8 cellular contexts compared by ENCODE assay signal in genomic region chr9:6703898-6704639, GRCh38. TPM values are rescaled to one million over a fixed set of nuclear protein-coding genes. Genes with fewer than 3 reads are reported as not detected.
DNase-seq lines count a peak whose midpoint lies in the region; ATAC-seq and TF ChIP-seq lines count a peak whose summit lies in the region.

No MANE protein-coding gene starts in this region.

- peak overlapping the region; percentile 90 for H3K27ac ChIP-seq in CD4-positive, alpha-beta T cell (ENCODE audit: low read depth, low read length)
- peak overlapping the region; percentile 73 for H3K27ac ChIP-seq in HUES48 (ENCODE audit: low read depth, low read length)
- H3K27ac ChIP-seq in neural cell (ENCODE audit: low read length) = peak overlapping the region; percentile 60

- H3K27ac Mint-ChIP-seq in CD4-positive, alpha-beta T cell = peak overlapping the region; percentile 91

- peak; percentile 85 for ATAC-seq in CD4-positive, alpha-beta T cell (ENCODE audit: poor library complexity)

- intact Hi-C loops in CD4-positive, alpha-beta T cell (cut with DNase I, micrococcal nuclease) = loop anchor here (2.0 to 5.0 kb wide), 5 partner anchors 23 to 687 kb away; partner anchors contain the start of genes KDM4C (in 1 of the 2), RANBP6 (in 1 of the 2) and UHRF2 (in 1 of the 2)

- H3K9ac ChIP-seq in HUES48 (ENCODE audit: low read depth, low read length) = peak overlapping the region; percentile 73
- peak overlapping the region; percentile 72 for H3K9ac ChIP-seq in neural cell (ENCODE audit: low read length)

- no peaks in the 10 kb centered on the region for H3K9me2 ChIP-seq in neural cell (ENCODE audit: insufficient read depth, low read length)

- peaks cover 18% of the 10 kb centered on the region for H3K4me1 Mint-ChIP-seq in CD4-positive, alpha-beta T cell (ENCODE audit: low read depth)

- H3K79me2 ChIP-seq in neural cell (replicated peaks; ENCODE audit: insufficient read depth, low read length) = no peaks in the 10 kb centered on the region

- H3K9me3 Mint-ChIP-seq in CD4-positive, alpha-beta T cell = peaks cover 3% of the 10 kb centered on the region

- no peak for TF ChIP-seq RAD21 in neural cell (conservative IDR thresholded peaks at IDR 0.05)

- POLR2A ChIA-PET in CD4-positive, alpha-beta T cell (lab: Charles Lee) = interaction anchor here (0.6 to 3.8 kb wide), 12 partner anchors 11 to 291 kb away, joined by 3 to 137 read pairs (median 4); partner anchors contain the start of genes KDM4C and UHRF2

- H4K20me1 ChIP-seq in neural cell (ENCODE audit: insufficient read depth) = no peaks in the 10 kb centered on the region

- H3K4me3 Mint-ChIP-seq in CD4-positive, alpha-beta T cell = peak overlapping the region; percentile 92

- peaks cover 8% of the 10 kb centered on the region for H3K36me3 Mint-ChIP-seq in CD4-positive, alpha-beta T cell (ENCODE audit: low read depth)

- no peaks in the 10 kb centered on the region for H3K27me3 ChIP-seq in CD4-positive, alpha-beta T cell (ENCODE audit: control insufficient read depth, insufficient read depth, low read length)
- H3K27me3 ChIP-seq in HUES48 (ENCODE audit: control insufficient read depth, insufficient read depth, low read length) = no peaks in the 10 kb centered on the region
- no peaks in the 10 kb centered on the region for H3K27me3 ChIP-seq in neural cell (ENCODE audit: insufficient read depth, low read depth, low read length)

- H3K4me2 ChIP-seq in neural cell (ENCODE audit: low read length) = peak overlapping the region; percentile 53

- H3K27me3 Mint-ChIP-seq in CD4-positive, alpha-beta T cell = no peaks in the 10 kb centered on the region

- peaks cover 9% of the 10 kb centered on the region; the same call in 1 of the 2 replicates for H3K4me1 ChIP-seq in HUES48 (ENCODE audit: control insufficient read depth, insufficient read depth, low read length)

- H3F3A ChIP-seq in neural cell (ENCODE audit: insufficient read depth, low read length, poor library complexity, severe bottlenecking) = no peaks in the 10 kb centered on the region

- H3K4me3 ChIP-seq in HUES48 (ENCODE audit: low read depth, low read length) (peak overlapping the region; percentile 75), fibroblast of pulmonary artery (replicated peaks; ENCODE audit: low read depth, low read length) (peak overlapping the region; percentile 71), neural cell (ENCODE audit: low read length) (peak overlapping the region; percentile 75)

- H2AFZ ChIP-seq in neural cell (ENCODE audit: low read depth, low read length) = peak overlapping the region; percentile 71

- no peaks in the 10 kb centered on the region for H3K9me3 ChIP-seq in CD4-positive, alpha-beta T cell (ENCODE audit: control insufficient read depth, low read length)
- H3K9me3 ChIP-seq in HUES48 (ENCODE audit: control insufficient read depth, insufficient read depth, low read length) (peaks cover 4% of the 10 kb centered on the region), neural cell (ENCODE audit: low read length) (no peaks in the 10 kb centered on the region)

- peak; percentile 19 for TF ChIP-seq EP300 in neural cell (conservative IDR thresholded peaks at IDR 0.05; ENCODE audit: poor library complexity, severe bottlenecking)

- TF ChIP-seq CTCF in CD4-positive, alpha-beta T cell (IDR thresholded peaks at IDR 0.05) = no peak
- TF ChIP-seq CTCF in GM20000 (IDR thresholded peaks at IDR 0.05; ENCODE audit: extremely low read depth, missing control alignments) = no peak
- TF ChIP-seq CTCF in fibroblast of pulmonary artery (IDR thresholded peaks at IDR 0.05; ENCODE audit: low read length, missing control alignments) = no peak
- TF ChIP-seq CTCF in neural cell (IDR thresholded peaks at IDR 0.05; ENCODE audit: poor library complexity, severe bottlenecking) = no peak

- CTCF ChIA-PET in CD4-positive, alpha-beta T cell (lab: Charles Lee) = interaction anchor here (0.6 to 0.8 kb wide), 2 partner anchors 42 to 53 kb away, joined by 3 to 4 read pairs; no protein-coding TSS in a partner anchor

- peak; percentile 72 to 84 (median 80) for DNase-seq in CD4-positive, alpha-beta T cell
- DNase-seq in GM20000 (ENCODE audit: low spot score) (peak; percentile 88), OCI-M1 (lab: John Stamatoyannopoulos, UW) (peak; percentile 100), activated T-helper 1 cell treated with Interleukin-2 at 50 U/mL for 16 hours (ENCODE audit: low read depth) (peak; percentile 77), fibroblast of pulmonary artery (ENCODE audit: low read depth) (peak; percentile 86), stromal cell of bone marrow (ENCODE audit: low read depth) (peak; percentile 51)

- H3K36me3 ChIP-seq in HUES48 (ENCODE audit: control insufficient read depth, insufficient read depth, low read length) (no peaks in the 10 kb centered on the region), neural cell (ENCODE audit: insufficient read depth, low read length) (no peaks in the 10 kb centered on the region)

TF ChIP-seq in neural cell, 6 proteins besides CTCF, POLR2A, EP300 and RAD21:
- TF ChIP-seq SMC3 (conservative IDR thresholded peaks at IDR 0.05; ENCODE audit: poor library complexity) (no peak), POLR2AphosphoS5 (IDR thresholded peaks at IDR 0.05) (peak; percentile 89), EZH2 (IDR thresholded peaks at IDR 0.05; ENCODE audit: borderline replicate concordance, insufficient read depth, low read length, poor library complexity, severe bottlenecking) (no peak), MXI1 (conservative IDR thresholded peaks at IDR 0.05; ENCODE audit: poor library complexity, severe bottlenecking) (peak; percentile 66), TAF1 (IDR thresholded peaks at IDR 0.05; ENCODE audit: low read depth) (peak; percentile 56)
- TF ChIP-seq, protein P1, sequence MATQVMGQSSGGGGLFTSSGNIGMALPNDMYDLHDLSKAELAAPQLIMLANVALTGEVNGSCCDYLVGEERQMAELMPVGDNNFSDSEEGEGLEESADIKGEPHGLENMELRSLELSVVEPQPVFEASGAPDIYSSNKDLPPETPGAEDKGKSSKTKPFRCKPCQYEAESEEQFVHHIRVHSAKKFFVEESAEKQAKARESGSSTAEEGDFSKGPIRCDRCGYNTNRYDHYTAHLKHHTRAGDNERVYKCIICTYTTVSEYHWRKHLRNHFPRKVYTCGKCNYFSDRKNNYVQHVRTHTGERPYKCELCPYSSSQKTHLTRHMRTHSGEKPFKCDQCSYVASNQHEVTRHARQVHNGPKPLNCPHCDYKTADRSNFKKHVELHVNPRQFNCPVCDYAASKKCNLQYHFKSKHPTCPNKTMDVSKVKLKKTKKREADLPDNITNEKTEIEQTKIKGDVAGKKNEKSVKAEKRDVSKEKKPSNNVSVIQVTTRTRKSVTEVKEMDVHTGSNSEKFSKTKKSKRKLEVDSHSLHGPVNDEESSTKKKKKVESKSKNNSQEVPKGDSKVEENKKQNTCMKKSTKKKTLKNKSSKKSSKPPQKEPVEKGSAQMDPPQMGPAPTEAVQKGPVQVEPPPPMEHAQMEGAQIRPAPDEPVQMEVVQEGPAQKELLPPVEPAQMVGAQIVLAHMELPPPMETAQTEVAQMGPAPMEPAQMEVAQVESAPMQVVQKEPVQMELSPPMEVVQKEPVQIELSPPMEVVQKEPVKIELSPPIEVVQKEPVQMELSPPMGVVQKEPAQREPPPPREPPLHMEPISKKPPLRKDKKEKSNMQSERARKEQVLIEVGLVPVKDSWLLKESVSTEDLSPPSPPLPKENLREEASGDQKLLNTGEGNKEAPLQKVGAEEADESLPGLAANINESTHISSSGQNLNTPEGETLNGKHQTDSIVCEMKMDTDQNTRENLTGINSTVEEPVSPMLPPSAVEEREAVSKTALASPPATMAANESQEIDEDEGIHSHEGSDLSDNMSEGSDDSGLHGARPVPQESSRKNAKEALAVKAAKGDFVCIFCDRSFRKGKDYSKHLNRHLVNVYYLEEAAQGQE (IDR thresholded peaks at IDR 0.05; ENCODE audit: borderline replicate concordance) = peak; percentile 87

RNA-seq across cellular contexts. Expression of gene KDM4C, which starts 53.7 kb away (rescaled TPM):
- 10 to 100 TPM; 60.1 to 61.3 TPM for total RNA-seq in CD4-positive, alpha-beta T cell
- 20.7 and 21.1 TPM in 2 replicates for polyA plus RNA-seq in neural cell
- 53.3 and 61.5 TPM in 2 replicates for polyA minus RNA-seq in neural cell

RNA-seq across cellular contexts. Expression of gene GLDC, which starts 58.5 kb away (rescaled TPM):
- total RNA-seq in CD4-positive, alpha-beta T cell = not detected
- polyA plus RNA-seq in neural cell = 11.4 and 13.9 TPM in 2 replicates
- polyA minus RNA-seq in neural cell = 9.0 and 11.9 TPM in 2 replicates

Comparison
In these comparisons a context has a peak if more than half of its experiments do, and no peak if none do; other contexts are left out.
1. Peak in every context shown above with its lines: DNase-seq, ATAC-seq, H3K4me3 ChIP-seq and H3K27ac ChIP-seq.